Comparison of ENCODE assay signal across 13 cellular contexts in the genomic region with DNA sequence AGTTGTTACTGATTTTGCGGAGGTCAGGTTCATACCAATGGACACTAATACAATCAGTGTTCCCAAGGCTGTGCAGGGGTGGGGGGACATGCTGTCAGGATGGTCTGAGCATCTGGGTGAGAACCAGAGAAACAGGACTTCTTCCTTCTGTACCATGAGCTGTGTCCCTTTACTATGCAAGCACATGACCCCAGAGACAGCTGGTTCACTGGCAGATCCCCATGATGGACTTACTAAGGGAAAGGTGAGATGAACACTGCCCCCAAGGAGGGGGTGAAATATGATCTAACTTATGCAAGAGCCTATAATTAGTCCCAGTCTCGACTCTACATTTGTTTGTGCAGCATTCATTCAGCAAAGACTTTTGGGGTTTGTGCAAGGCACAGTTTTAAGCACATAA.
DNase-seq lines count a peak whose midpoint lies in the region; ATAC-seq and TF ChIP-seq lines count a peak whose summit lies in the region.
"Had no signal": no experiment of that assay in that cellular context is flagged by ENCODE, and none has a peak within 500 bp of the region (broad histone marks: within the 10 kb centered on the region; RNA-seq: fewer than 3 reads in every experiment).

No MANE protein-coding gene starts in this region.

- H3K9ac ChIP-seq in endodermal cell (ENCODE audit: extremely low read depth, low read length, poor library complexity, severe bottlenecking), result no peak overlapping the region
- H3K9ac ChIP-seq: parathyroid adenoma had no signal

- CTCF ChIA-PET in activated CD8-positive, alpha-beta memory T cell treated with anti-CD3 and anti-CD28 coated beads, Interleukin-2, amount 10 ng/mL, durations not matched to agents 7 days and 5 days (lab: Charles Lee), result interaction anchor here (1.7 kb wide), 1 partner anchor 23 kb away, joined by 6 read pairs; no protein-coding TSS in a partner anchor

- no peak for TF ChIP-seq EP300 in gastroesophageal sphincter (IDR thresholded peaks at IDR 0.05)

- H3K4me1 ChIP-seq in right cardiac atrium (ENCODE audit: control insufficient read depth, insufficient read depth, low read length) (peaks cover 41% of the 10 kb centered on the region), heart left ventricle (peaks cover 17 to 76% (median 71%) of the 10 kb centered on the region in 12 donors), gastroesophageal sphincter (peaks cover 16 to 80% (median 58%) of the 10 kb centered on the region in 3 donors), uterus (peaks cover 12 to 30% of the 10 kb centered on the region in 2 donors), endodermal cell (ENCODE audit: control insufficient read depth, insufficient read depth, low read length) (no peaks in the 10 kb centered on the region)

- 59% methylated on average over 2 of the region's 2 CpGs for WGBS in right cardiac atrium
- 54 to 71% (median 63%) methylated on average over 2 of the region's 2 CpGs for WGBS in heart left ventricle, 4 donors
- 50 to 52% methylated on average over 2 of the region's 2 CpGs for WGBS in gastroesophageal sphincter (ENCODE audit: low coverage in 1 of 2), 2 donors
- 98 to 100% methylated on average over 1 to 2 of the region's 2 CpGs for WGBS in endodermal cell (ENCODE audit: insufficient coverage in 1 of 2, insufficient read length in 1 of 2), 2 experiments

- TF ChIP-seq CTCF in heart left ventricle (IDR thresholded peaks at IDR 0.05) (no peak), gastroesophageal sphincter (IDR thresholded peaks at IDR 0.05) (no peak), uterus (IDR thresholded peaks at IDR 0.05) (no peak), endodermal cell (conservative IDR thresholded peaks at IDR 0.05) (no peak)

- H3K4me3 Mint-ChIP-seq in endodermal cell, result no peak overlapping the region
- no peak overlapping the region for H3K4me3 Mint-ChIP-seq in activated CD8-positive, alpha-beta memory T cell treated with anti-CD3 and anti-CD28 coated beads, Interleukin-2, amount 10 ng/mL, durations not matched to agents 7 days and 5 days

- H3K36me3 Mint-ChIP-seq in endodermal cell (ENCODE audit: low read depth), result no peaks in the 10 kb centered on the region
- H3K36me3 Mint-ChIP-seq in activated CD8-positive, alpha-beta memory T cell treated with anti-CD3 and anti-CD28 coated beads, Interleukin-2, amount 10 ng/mL, durations not matched to agents 7 days and 5 days, result no peaks in the 10 kb centered on the region
- H3K36me3 Mint-ChIP-seq: activated naive CD4-positive, alpha-beta T cell treated with anti-CD3 and anti-CD28 coated beads, Interleukin-2, amount 50 U/mL, for 72 hours had no signal

- intact Hi-C loops in right cardiac atrium (cut with DNase I), result no loop called here
- intact Hi-C loops in heart left ventricle (cut with DNase I), result no loop called here
- intact Hi-C loops in uterus (cut with DNase I; ENCODE audit: low total_unique reads), result no loop called here

- H3K4me3 ChIP-seq in right cardiac atrium (ENCODE audit: low read length), result no peak overlapping the region
- H3K4me3 ChIP-seq in heart left ventricle, result no peak overlapping the region
- H3K4me3 ChIP-seq in gastroesophageal sphincter, result no peak overlapping the region
- H3K4me3 ChIP-seq in uterus, result no peak overlapping the region
- no peak overlapping the region for H3K4me3 ChIP-seq in endodermal cell (ENCODE audit: low read length)

- ATAC-seq in right cardiac atrium, result no peak
- ATAC-seq in heart left ventricle, result no peak
- no peak for ATAC-seq in gastroesophageal sphincter
- ATAC-seq in activated CD8-positive, alpha-beta memory T cell treated with anti-CD3 and anti-CD28 coated beads, Interleukin-2, amount 10 ng/mL, durations not matched to agents 7 days and 5 days, result no peak
- ATAC-seq: activated naive CD4-positive, alpha-beta T cell treated with anti-CD3 and anti-CD28 coated beads, Interleukin-2, amount 50 U/mL, for 72 hours had no signal

- DNase-seq in right cardiac atrium (no peak), heart left ventricle (no peak), NCI-H69 (lab: John Stamatoyannopoulos, UW) (peak; percentile 18), uterus (no peak), endodermal cell (no peak), glomerular visceral epithelial cell (ENCODE audit: extremely low spot score) (no peak)
- DNase-seq in activated CD8-positive, alpha-beta memory T cell treated with anti-CD3 and anti-CD28 coated beads, Interleukin-2, amount 10 ng/mL, durations not matched to agents 7 days and 5 days, result no peak
- DNase-seq: stimulated activated CD8-positive, alpha-beta memory T cell treated with anti-CD3 and anti-CD28 coated beads, Interleukin-4, amount 100 ng/mL, for 48 hours had no signal

- H3K27me3 Mint-ChIP-seq in endodermal cell (ENCODE audit: insufficient read depth), result peaks cover 13% of the 10 kb centered on the region
- H3K27me3 Mint-ChIP-seq in activated CD8-positive, alpha-beta memory T cell treated with anti-CD3 and anti-CD28 coated beads, Interleukin-2, amount 10 ng/mL, durations not matched to agents 7 days and 5 days, result peaks cover 33% of the 10 kb centered on the region

- peak overlapping the region; percentile 64 for H3K27ac ChIP-seq in right cardiac atrium (ENCODE audit: low read length)
- peak overlapping the region in 6 of 12 donors; percentile 41 to 88 (median 51) for H3K27ac ChIP-seq in heart left ventricle
- H3K27ac ChIP-seq in gastroesophageal sphincter, result peak overlapping the region in 3 of 4 donors; percentile 80 to 89 (median 85)
- H3K27ac ChIP-seq in uterus, result peak overlapping the region; percentile 92 to 93
- no peak overlapping the region for H3K27ac ChIP-seq in endodermal cell (ENCODE audit: low read depth, low read length)
- H3K27ac ChIP-seq: epithelial cell of prostate, parathyroid adenoma, VCaP had no signal

- no peaks in the 10 kb centered on the region for H3K9me3 ChIP-seq in right cardiac atrium (ENCODE audit: control insufficient read depth, low read length)
- no peaks in the 10 kb centered on the region for H3K9me3 ChIP-seq in heart left ventricle
- no peaks in the 10 kb centered on the region for H3K9me3 ChIP-seq in gastroesophageal sphincter
- H3K9me3 ChIP-seq in uterus, result no peaks in the 10 kb centered on the region
- H3K9me3 ChIP-seq in endodermal cell (ENCODE audit: control insufficient read depth, low read length), result no peaks in the 10 kb centered on the region

- peaks cover 3% of the 10 kb centered on the region for H3K4me1 Mint-ChIP-seq in endodermal cell
- no peaks in the 10 kb centered on the region for H3K4me1 Mint-ChIP-seq in activated CD8-positive, alpha-beta memory T cell treated with anti-CD3 and anti-CD28 coated beads, Interleukin-2, amount 10 ng/mL, durations not matched to agents 7 days and 5 days

- no peak overlapping the region for H3K27ac Mint-ChIP-seq in endodermal cell
- no peak overlapping the region for H3K27ac Mint-ChIP-seq in activated CD8-positive, alpha-beta memory T cell treated with anti-CD3 and anti-CD28 coated beads, Interleukin-2, amount 10 ng/mL, durations not matched to agents 7 days and 5 days
- H3K27ac Mint-ChIP-seq: activated naive CD4-positive, alpha-beta T cell treated with anti-CD3 and anti-CD28 coated beads, Interleukin-2, amount 50 U/mL, for 72 hours had no signal

- H3K36me3 ChIP-seq in heart left ventricle (peaks cover 0 to 5% (median 0%) of the 10 kb centered on the region in 9 donors), gastroesophageal sphincter (no peaks in the 10 kb centered on the region), uterus (no peaks in the 10 kb centered on the region), endodermal cell (ENCODE audit: control insufficient read depth, insufficient read depth, low read length) (no peaks in the 10 kb centered on the region)

- TF ChIP-seq POLR2A in heart left ventricle (IDR thresholded peaks at IDR 0.05) (no peak), gastroesophageal sphincter (IDR thresholded peaks at IDR 0.05) (no peak), uterus (IDR thresholded peaks at IDR 0.05) (no peak)

- H3K27me3 ChIP-seq in right cardiac atrium (ENCODE audit: control insufficient read depth, insufficient read depth), result no peaks in the 10 kb centered on the region
- peaks cover 0 to 44% (median 0%) of the 10 kb centered on the region in 9 donors for H3K27me3 ChIP-seq in heart left ventricle
- H3K27me3 ChIP-seq in gastroesophageal sphincter, result no peaks in the 10 kb centered on the region
- no peaks in the 10 kb centered on the region for H3K27me3 ChIP-seq in uterus
- no peaks in the 10 kb centered on the region for H3K27me3 ChIP-seq in endodermal cell (ENCODE audit: control insufficient read depth, insufficient read depth, low read length, poor library complexity, severe bottlenecking)

- no peaks in the 10 kb centered on the region for H3K9me3 Mint-ChIP-seq in endodermal cell
- no peaks in the 10 kb centered on the region for H3K9me3 Mint-ChIP-seq in activated CD8-positive, alpha-beta memory T cell treated with anti-CD3 and anti-CD28 coated beads, Interleukin-2, amount 10 ng/mL, durations not matched to agents 7 days and 5 days (ENCODE audit: low read depth)
- H3K9me3 Mint-ChIP-seq: activated naive CD4-positive, alpha-beta T cell treated with anti-CD3 and anti-CD28 coated beads, Interleukin-2, amount 50 U/mL, for 72 hours had no signal
